ENCODE assay signal across 10 cellular contexts in the genomic region with DNA sequence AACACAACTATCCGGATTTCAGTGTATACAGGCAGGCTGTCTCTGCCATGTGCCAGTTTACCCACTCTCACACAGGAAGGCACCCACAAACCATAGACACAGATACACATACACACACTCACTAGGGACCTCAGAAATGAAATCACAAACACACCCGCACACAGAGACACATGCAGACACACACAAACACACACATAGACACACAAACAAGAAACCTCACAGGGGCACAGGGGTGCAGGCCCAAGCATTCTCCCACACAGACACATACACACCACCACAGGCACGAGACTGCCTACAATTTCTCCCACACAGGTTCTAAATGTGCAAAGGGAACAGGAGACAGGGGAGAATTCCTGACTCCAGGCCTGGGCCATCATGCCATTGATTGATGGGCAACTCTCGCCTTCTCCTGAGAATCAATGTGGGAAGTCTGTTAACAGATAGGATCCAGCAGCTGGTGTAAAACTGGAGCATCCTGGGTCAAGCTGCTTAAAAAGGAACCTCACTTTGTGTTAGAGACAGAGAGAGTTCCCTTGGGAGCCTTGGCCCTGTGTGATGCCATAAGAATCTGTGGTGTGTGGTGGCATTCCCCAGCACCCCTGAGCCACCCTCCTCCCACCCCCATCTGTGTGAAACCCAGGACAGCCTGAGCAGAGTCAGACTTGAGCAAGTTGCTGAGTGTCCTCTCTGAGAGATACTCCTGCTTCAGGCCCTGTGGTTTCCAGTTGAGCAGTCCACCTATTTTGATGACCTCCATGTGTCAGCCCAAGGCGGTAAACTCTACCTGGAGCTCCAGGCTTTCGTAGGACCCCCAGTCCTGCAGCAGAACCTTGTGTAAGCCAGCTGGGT. TPM values are rescaled to one million over a fixed set of nuclear protein-coding genes. Genes with fewer than 3 reads are reported as not detected.
DNase-seq lines count a peak whose midpoint lies in the region; ATAC-seq and TF ChIP-seq lines count a peak whose summit lies in the region.
"Had no signal": no experiment of that assay in that cellular context is flagged by ENCODE, and none has a peak within 500 bp of the region (broad histone marks: within the 10 kb centered on the region; RNA-seq: fewer than 3 reads in every experiment).

No MANE protein-coding gene starts in this region.

- H3K4me1 Mint-ChIP-seq in activated naive CD8-positive, alpha-beta T cell treated with anti-CD3 and anti-CD28 coated beads, Interleukin-2, amount 50 U/mL, for 24 hours: peaks cover 54% of the 10 kb centered on the region
- H3K4me1 Mint-ChIP-seq in progenitor cell of endocrine pancreas (ENCODE audit: low read depth): no peaks in the 10 kb centered on the region

- peaks cover 12% of the 10 kb centered on the region for H3K36me3 Mint-ChIP-seq in activated naive CD8-positive, alpha-beta T cell treated with anti-CD3 and anti-CD28 coated beads, Interleukin-2, amount 50 U/mL, for 24 hours (ENCODE audit: low read depth)
- H3K36me3 Mint-ChIP-seq in progenitor cell of endocrine pancreas (ENCODE audit: insufficient read depth): peaks cover 5% of the 10 kb centered on the region

- DNase-seq in GM12865 (ENCODE audit: low read depth) (peak; percentile 47), progenitor cell of endocrine pancreas (ENCODE audit: low spot score, unreplicated experiment) (no peak), retina (no peak)
- DNase-seq in activated naive CD8-positive, alpha-beta T cell treated with anti-CD3 and anti-CD28 coated beads, Interleukin-2, amount 50 U/mL, for 24 hours: no peak
- DNase-seq: GDM1, PC-3 had no signal

- TF ChIP-seq CTCF in GM12865 (IDR thresholded peaks at IDR 0.05; ENCODE audit: insufficient read depth, low read depth, low read length, missing control alignments): no peak
- TF ChIP-seq CTCF in progenitor cell of endocrine pancreas (IDR thresholded peaks at IDR 0.05; ENCODE audit: unreplicated experiment): no peak

- no peaks in the 10 kb centered on the region for H3K27me3 Mint-ChIP-seq in activated naive CD8-positive, alpha-beta T cell treated with anti-CD3 and anti-CD28 coated beads, Interleukin-2, amount 50 U/mL, for 24 hours
- no peaks in the 10 kb centered on the region for H3K27me3 Mint-ChIP-seq in progenitor cell of endocrine pancreas

- peak overlapping the region; percentile 98 for H3K27ac Mint-ChIP-seq in activated naive CD8-positive, alpha-beta T cell treated with anti-CD3 and anti-CD28 coated beads, Interleukin-2, amount 50 U/mL, for 24 hours
- H3K27ac Mint-ChIP-seq in progenitor cell of endocrine pancreas: peak overlapping the region; percentile 29

- H3K4me3 Mint-ChIP-seq in activated naive CD8-positive, alpha-beta T cell treated with anti-CD3 and anti-CD28 coated beads, Interleukin-2, amount 50 U/mL, for 24 hours: peak overlapping the region; percentile 72
- no peak overlapping the region for H3K4me3 Mint-ChIP-seq in progenitor cell of endocrine pancreas (ENCODE audit: low read depth)

- no peaks in the 10 kb centered on the region for H3K9me3 Mint-ChIP-seq in activated naive CD8-positive, alpha-beta T cell treated with anti-CD3 and anti-CD28 coated beads, Interleukin-2, amount 50 U/mL, for 24 hours
- H3K9me3 Mint-ChIP-seq in progenitor cell of endocrine pancreas (ENCODE audit: low read depth): peaks cover 17% of the 10 kb centered on the region

- 0 out of 2 replicates have a peak overlapping the region, but pooled peaks have one; percentile 5 for H3K4me3 ChIP-seq in GM12865 (ENCODE audit: low read depth, low read length)

- ATAC-seq in HG03139 (IDR thresholded peaks at IDR 0.05; ENCODE audit: unreplicated experiment) (peak; percentile 6), GM18519 (IDR thresholded peaks at IDR 0.05; ENCODE audit: low FRiP score, unreplicated experiment) (no peak), GM19328 (IDR thresholded peaks at IDR 0.05; ENCODE audit: unreplicated experiment) (no peak), HG02981 (IDR thresholded peaks at IDR 0.05; ENCODE audit: unreplicated experiment) (no peak)
- ATAC-seq in activated naive CD8-positive, alpha-beta T cell treated with anti-CD3 and anti-CD28 coated beads, Interleukin-2, amount 50 U/mL, for 24 hours: peak; percentile 6
- ATAC-seq: PC-3 had no signal

RNA-seq across cellular contexts. Expression of a gene that starts 33.9 kb away (rescaled TPM):
- total RNA-seq in progenitor cell of endocrine pancreas: 48.6 and 49.3 TPM in 2 replicates

Comparison
In these comparisons a context has a peak if more than half of its experiments do, and no peak if none do; other contexts are left out.
1. ATAC-seq: peak in HG03139 (single experiment) and activated naive CD8-positive, alpha-beta T cell treated with anti-CD3 and anti-CD28 coated beads, Interleukin-2, amount 50 U/mL, for 24 hours (single experiment); none in GM18519 (single experiment), GM19328 (single experiment) and HG02981 (single experiment).